ENCODE assay signal across 1 cellular context in the genomic region with DNA sequence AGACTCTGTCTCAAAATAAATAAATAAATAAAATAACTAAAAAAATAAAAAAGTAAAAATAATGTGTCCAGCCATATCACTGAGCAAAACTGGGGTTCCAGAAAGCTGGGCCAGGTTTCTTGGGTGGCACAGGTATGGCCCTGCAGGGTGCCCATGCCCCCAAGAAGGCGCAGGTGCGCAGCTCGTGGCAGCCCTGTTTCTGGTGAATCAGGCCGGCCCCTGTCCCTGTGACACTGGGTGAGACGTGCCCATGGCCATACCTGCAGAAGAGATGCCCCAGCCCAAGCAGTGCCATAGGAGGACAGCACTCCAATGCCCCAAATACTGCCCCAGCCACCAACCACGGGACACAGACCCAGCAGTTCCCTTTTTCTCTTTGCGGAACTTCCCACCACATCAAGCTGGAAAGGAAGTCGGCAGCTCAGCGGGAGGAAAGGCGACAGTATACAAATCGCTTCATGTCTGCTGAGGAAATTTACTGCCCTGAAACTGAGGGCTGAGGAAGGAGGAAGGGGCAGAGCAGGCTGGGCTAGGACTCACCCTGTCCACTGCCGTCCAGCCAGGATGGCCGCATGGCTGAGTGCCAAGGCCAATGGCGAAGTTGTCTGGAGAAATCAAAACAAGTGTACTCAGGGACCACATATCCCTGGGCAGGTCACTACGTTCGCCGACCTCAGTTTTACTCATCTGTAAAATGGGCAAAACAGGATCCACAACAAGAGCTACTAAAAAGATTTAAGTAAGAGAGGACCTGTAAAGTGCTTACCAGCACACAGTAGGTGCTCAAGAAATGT.
TF ChIP-seq lines count a peak whose summit lies in the region.

No MANE protein-coding gene starts in this region.

TF ChIP-seq in GM12878, 131 proteins besides CTCF, POLR2A, EP300 and RAD21:
- peak; percentile 79 for TF ChIP-seq EED (IDR thresholded peaks at IDR 0.05; ENCODE audit: low read depth)
- TF ChIP-seq POLR2AphosphoS2 (IDR thresholded peaks at IDR 0.05; ENCODE audit: low read depth, low read length), result no peak
- no peak for TF ChIP-seq SUZ12 (IDR thresholded peaks at IDR 0.05; ENCODE audit: unreplicated experiment)
- TF ChIP-seq, protein P1, sequence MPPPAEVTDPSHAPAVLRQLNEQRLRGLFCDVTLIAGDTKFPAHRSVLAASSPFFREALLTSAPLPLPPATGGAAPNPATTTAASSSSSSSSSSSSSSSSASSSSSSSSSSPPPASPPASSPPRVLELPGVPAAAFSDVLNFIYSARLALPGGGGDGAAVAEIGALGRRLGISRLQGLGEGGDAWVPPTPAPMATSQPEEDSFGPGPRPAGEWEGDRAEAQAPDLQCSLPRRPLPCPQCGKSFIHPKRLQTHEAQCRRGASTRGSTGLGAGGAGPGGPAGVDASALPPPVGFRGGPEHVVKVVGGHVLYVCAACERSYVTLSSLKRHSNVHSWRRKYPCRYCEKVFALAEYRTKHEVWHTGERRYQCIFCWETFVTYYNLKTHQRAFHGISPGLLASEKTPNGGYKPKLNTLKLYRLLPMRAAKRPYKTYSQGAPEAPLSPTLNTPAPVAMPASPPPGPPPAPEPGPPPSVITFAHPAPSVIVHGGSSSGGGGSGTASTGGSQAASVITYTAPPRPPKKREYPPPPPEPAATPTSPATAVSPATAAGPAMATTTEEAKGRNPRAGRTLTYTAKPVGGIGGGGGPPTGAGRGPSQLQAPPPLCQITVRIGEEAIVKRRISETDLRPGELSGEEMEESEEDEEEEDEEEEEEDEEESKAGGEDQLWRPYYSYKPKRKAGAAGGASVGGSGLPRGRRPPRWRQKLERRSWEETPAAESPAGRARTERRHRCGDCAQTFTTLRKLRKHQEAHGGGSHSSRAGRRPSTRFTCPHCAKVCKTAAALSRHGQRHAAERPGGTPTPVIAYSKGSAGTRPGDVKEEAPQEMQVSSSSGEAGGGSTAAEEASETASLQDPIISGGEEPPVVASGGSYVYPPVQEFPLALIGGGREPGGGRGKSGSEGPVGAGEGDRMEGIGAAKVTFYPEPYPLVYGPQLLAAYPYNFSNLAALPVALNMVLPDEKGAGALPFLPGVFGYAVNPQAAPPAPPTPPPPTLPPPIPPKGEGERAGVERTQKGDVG (CRISPR knock-in tag; IDR thresholded peaks at IDR 0.05), result no peak
- TF ChIP-seq MEF2A (IDR thresholded peaks at IDR 0.05; ENCODE audit: insufficient read depth, low read depth, low read length), result no peak
- no peak for TF ChIP-seq STAT3 (IDR thresholded peaks at IDR 0.05; ENCODE audit: low read depth, low read length)
- TF ChIP-seq FOXM1 (IDR thresholded peaks at IDR 0.05; ENCODE audit: low read depth, low read length), result no peak
- no peak for TF ChIP-seq TAF1 (IDR thresholded peaks at IDR 0.05; ENCODE audit: borderline replicate concordance, low read depth, low read length)
- peak; percentile 43 for TF ChIP-seq RUNX3 (IDR thresholded peaks at IDR 0.05; ENCODE audit: low read length)
- TF ChIP-seq, protein P2, sequence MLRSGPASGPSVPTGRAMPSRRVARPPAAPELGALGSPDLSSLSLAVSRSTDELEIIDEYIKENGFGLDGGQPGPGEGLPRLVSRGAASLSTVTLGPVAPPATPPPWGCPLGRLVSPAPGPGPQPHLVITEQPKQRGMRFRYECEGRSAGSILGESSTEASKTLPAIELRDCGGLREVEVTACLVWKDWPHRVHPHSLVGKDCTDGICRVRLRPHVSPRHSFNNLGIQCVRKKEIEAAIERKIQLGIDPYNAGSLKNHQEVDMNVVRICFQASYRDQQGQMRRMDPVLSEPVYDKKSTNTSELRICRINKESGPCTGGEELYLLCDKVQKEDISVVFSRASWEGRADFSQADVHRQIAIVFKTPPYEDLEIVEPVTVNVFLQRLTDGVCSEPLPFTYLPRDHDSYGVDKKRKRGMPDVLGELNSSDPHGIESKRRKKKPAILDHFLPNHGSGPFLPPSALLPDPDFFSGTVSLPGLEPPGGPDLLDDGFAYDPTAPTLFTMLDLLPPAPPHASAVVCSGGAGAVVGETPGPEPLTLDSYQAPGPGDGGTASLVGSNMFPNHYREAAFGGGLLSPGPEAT (IDR thresholded peaks at IDR 0.05; ENCODE audit: low read depth), result no peak
- TF ChIP-seq DPF2 (IDR thresholded peaks at IDR 0.05), result 0 out of 2 replicates have a peak, but pooled peaks have one; percentile 17
- TF ChIP-seq, protein P3, sequence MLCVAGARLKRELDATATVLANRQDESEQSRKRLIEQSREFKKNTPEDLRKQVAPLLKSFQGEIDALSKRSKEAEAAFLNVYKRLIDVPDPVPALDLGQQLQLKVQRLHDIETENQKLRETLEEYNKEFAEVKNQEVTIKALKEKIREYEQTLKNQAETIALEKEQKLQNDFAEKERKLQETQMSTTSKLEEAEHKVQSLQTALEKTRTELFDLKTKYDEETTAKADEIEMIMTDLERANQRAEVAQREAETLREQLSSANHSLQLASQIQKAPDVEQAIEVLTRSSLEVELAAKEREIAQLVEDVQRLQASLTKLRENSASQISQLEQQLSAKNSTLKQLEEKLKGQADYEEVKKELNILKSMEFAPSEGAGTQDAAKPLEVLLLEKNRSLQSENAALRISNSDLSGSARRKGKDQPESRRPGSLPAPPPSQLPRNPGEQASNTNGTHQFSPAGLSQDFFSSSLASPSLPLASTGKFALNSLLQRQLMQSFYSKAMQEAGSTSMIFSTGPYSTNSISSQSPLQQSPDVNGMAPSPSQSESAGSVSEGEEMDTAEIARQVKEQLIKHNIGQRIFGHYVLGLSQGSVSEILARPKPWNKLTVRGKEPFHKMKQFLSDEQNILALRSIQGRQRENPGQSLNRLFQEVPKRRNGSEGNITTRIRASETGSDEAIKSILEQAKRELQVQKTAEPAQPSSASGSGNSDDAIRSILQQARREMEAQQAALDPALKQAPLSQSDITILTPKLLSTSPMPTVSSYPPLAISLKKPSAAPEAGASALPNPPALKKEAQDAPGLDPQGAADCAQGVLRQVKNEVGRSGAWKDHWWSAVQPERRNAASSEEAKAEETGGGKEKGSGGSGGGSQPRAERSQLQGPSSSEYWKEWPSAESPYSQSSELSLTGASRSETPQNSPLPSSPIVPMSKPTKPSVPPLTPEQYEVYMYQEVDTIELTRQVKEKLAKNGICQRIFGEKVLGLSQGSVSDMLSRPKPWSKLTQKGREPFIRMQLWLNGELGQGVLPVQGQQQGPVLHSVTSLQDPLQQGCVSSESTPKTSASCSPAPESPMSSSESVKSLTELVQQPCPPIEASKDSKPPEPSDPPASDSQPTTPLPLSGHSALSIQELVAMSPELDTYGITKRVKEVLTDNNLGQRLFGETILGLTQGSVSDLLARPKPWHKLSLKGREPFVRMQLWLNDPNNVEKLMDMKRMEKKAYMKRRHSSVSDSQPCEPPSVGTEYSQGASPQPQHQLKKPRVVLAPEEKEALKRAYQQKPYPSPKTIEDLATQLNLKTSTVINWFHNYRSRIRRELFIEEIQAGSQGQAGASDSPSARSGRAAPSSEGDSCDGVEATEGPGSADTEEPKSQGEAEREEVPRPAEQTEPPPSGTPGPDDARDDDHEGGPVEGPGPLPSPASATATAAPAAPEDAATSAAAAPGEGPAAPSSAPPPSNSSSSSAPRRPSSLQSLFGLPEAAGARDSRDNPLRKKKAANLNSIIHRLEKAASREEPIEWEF (IDR thresholded peaks at IDR 0.05; ENCODE audit: insufficient replicate concordance, low read depth, low read length), result no peak
- TF ChIP-seq CREM (IDR thresholded peaks at IDR 0.05; ENCODE audit: low read depth), result no peak
- no peak for TF ChIP-seq SREBF2 (IDR thresholded peaks at IDR 0.05; ENCODE audit: low read length)
- 0 out of 4 replicates have a peak, but pooled peaks of 1 of the 2 experiments have one; percentile 23 for TF ChIP-seq IKZF2 (IDR thresholded peaks at IDR 0.05)
- TF ChIP-seq ZNF274 (IDR thresholded peaks at IDR 0.05; ENCODE audit: insufficient read depth, insufficient read length), result no peak
- no peak for TF ChIP-seq ETV6 (conservative IDR thresholded peaks at IDR 0.05 in 1 of 2, IDR thresholded peaks at IDR 0.05 in 1 of 2; ENCODE audit: borderline replicate concordance in 1 of 2, low read depth in 1 of 2)
- TF ChIP-seq EGR1 (IDR thresholded peaks at IDR 0.05; ENCODE audit: borderline replicate concordance in 1 of 2, low read depth in 2 of 2, low read length in 2 of 2), result no peak
- TF ChIP-seq GATAD2B (conservative IDR thresholded peaks at IDR 0.05; ENCODE audit: low read depth), result no peak
- TF ChIP-seq YBX1 (IDR thresholded peaks at IDR 0.05), result no peak
- no peak for TF ChIP-seq ZSCAN29 (IDR thresholded peaks at IDR 0.05)
- TF ChIP-seq ZNF217 (IDR thresholded peaks at IDR 0.05), result 0 out of 2 replicates have a peak, but pooled peaks have one; percentile 24
- no peak for TF ChIP-seq ATF2 (IDR thresholded peaks at IDR 0.05; ENCODE audit: low read length)
- TF ChIP-seq PAX8 (IDR thresholded peaks at IDR 0.05), result no peak
- TF ChIP-seq KAT2A (conservative IDR thresholded peaks at IDR 0.05; ENCODE audit: control insufficient read depth, low read depth, low read length), result no peak
- no peak for TF ChIP-seq MYB (IDR thresholded peaks at IDR 0.05; ENCODE audit: borderline replicate concordance, low read depth, low read length)
- TF ChIP-seq ZZZ3 (IDR thresholded peaks at IDR 0.05; ENCODE audit: control insufficient read depth, insufficient read length, low read depth), result no peak
- TF ChIP-seq IKZF1 (conservative IDR thresholded peaks at IDR 0.05), result 0 out of 2 replicates have a peak, but pooled peaks have one; percentile 14
- TF ChIP-seq YY1 (IDR thresholded peaks at IDR 0.05; ENCODE audit: low read depth, low read length), result no peak
- TF ChIP-seq RFX5 (IDR thresholded peaks at IDR 0.05; ENCODE audit: low read depth, low read length), result no peak
- TF ChIP-seq CHD2 (IDR thresholded peaks at IDR 0.05; ENCODE audit: borderline replicate concordance, low read depth, low read length), result no peak
- no peak for TF ChIP-seq RB1 (IDR thresholded peaks at IDR 0.05; ENCODE audit: borderline replicate concordance)
- TF ChIP-seq TCF7 (IDR thresholded peaks at IDR 0.05; ENCODE audit: borderline replicate concordance), result no peak
- TF ChIP-seq STAT1 (conservative IDR thresholded peaks at IDR 0.05), result no peak
- TF ChIP-seq ATF7 (IDR thresholded peaks at IDR 0.05; ENCODE audit: low read depth), result no peak
- TF ChIP-seq HDAC6 (IDR thresholded peaks at IDR 0.05; ENCODE audit: unreplicated experiment), result no peak
- peak; percentile 86 for TF ChIP-seq SPI1 (IDR thresholded peaks at IDR 0.05; ENCODE audit: borderline replicate concordance, insufficient read depth, low read depth, low read length)
- 0 out of 2 replicates have a peak, but pooled peaks have one; percentile 37 for TF ChIP-seq SMARCA5 (IDR thresholded peaks at IDR 0.05)
- TF ChIP-seq MTA2 (IDR thresholded peaks at IDR 0.05; ENCODE audit: low read depth), result no peak
- no peak for TF ChIP-seq CHD4 (IDR thresholded peaks at IDR 0.05)
- TF ChIP-seq BHLHE40 (IDR thresholded peaks at IDR 0.05; ENCODE audit: borderline replicate concordance in 1 of 2, low read depth in 2 of 2, low read length in 1 of 2), result no peak
TF ChIP-seq in GM12878: peak in this region for 8.
